22 cellular contexts compared by ENCODE assay signal in genomic region chr1:226943156-226943555, GRCh38. TPM values are rescaled to one million over a fixed set of nuclear protein-coding genes. Genes with fewer than 3 reads are reported as not detected.
DNase-seq lines count a peak whose midpoint lies in the region; ATAC-seq and TF ChIP-seq lines count a peak whose summit lies in the region.
"Had no signal": no experiment of that assay in that cellular context is flagged by ENCODE, and none has a peak within 500 bp of the region (broad histone marks: within the 10 kb centered on the region; RNA-seq: fewer than 3 reads in every experiment).

No MANE protein-coding gene starts in this region.

- no peaks in the 10 kb centered on the region for H3K9me3 Mint-ChIP-seq in CD4-positive, alpha-beta T cell

- no peak overlapping the region for H3K4me3 Mint-ChIP-seq in CD4-positive, alpha-beta T cell
- H3K4me3 Mint-ChIP-seq: activated T-cell treated with anti-CD3 and anti-CD28 coated beads, Interleukin-2, amount 50 U/mL, for 4 hours; nephron progenitor cell had no signal

- peaks cover 56% of the 10 kb centered on the region for H3K4me1 ChIP-seq in psoas muscle

- peaks cover 87% of the 10 kb centered on the region for H3K4me1 Mint-ChIP-seq in CD4-positive, alpha-beta T cell (ENCODE audit: low read depth)

- H3K27ac ChIP-seq in CD4-positive, alpha-beta T cell (ENCODE audit: low read depth, low read length) = no peak overlapping the region
- peak overlapping the region; percentile 97 for H3K27ac ChIP-seq in psoas muscle
- H3K27ac ChIP-seq: SJSA1, thyroid gland had no signal

- H3K27ac Mint-ChIP-seq in CD4-positive, alpha-beta T cell = peak overlapping the region; percentile 55
- H3K27ac Mint-ChIP-seq: nephron progenitor cell had no signal

- H3K27me3 ChIP-seq in CD4-positive, alpha-beta T cell (ENCODE audit: control insufficient read depth, insufficient read depth, low read length) = no peaks in the 10 kb centered on the region
- no peaks in the 10 kb centered on the region for H3K27me3 ChIP-seq in psoas muscle (ENCODE audit: insufficient read depth in 3 of 3, low read length in 2 of 3)
- H3K27me3 ChIP-seq: BE2C, SJSA1, thyroid gland had no signal

- H3K36me3 Mint-ChIP-seq in CD4-positive, alpha-beta T cell (ENCODE audit: low read depth) = peaks cover 27% of the 10 kb centered on the region

- no peaks in the 10 kb centered on the region for H3K9me3 ChIP-seq in CD4-positive, alpha-beta T cell (ENCODE audit: control insufficient read depth, low read length)
- H3K9me3 ChIP-seq in psoas muscle = no peaks in the 10 kb centered on the region
- H3K9me3 ChIP-seq: BE2C, SJSA1, thyroid gland had no signal

- H3K27me3 Mint-ChIP-seq in CD4-positive, alpha-beta T cell = no peaks in the 10 kb centered on the region

- WGBS in psoas muscle, 3 donors = 17 to 33% (median 21%) methylated on average over 5 of the region's 5 CpGs

- no peak for DNase-seq in CD4-positive, alpha-beta T cell
- peak; percentile 17 for DNase-seq in LHCN-M2 (ENCODE audit: low read depth)
- peak; percentile 33 for DNase-seq in fibroblast of mammary gland (ENCODE audit: low read depth)
- no peak for DNase-seq in psoas muscle
- DNase-seq in posterior cingulate gyrus = no peak
- no peak for DNase-seq in HPDE6-E6E7 (ENCODE audit: extremely low spot score)
- DNase-seq in hypothalamus (lab: John Stamatoyannopoulos, UW) = no peak
- DNase-seq: activated CD4-positive, alpha-beta T cell treated with anti-CD3 and anti-CD28 coated beads, Interleukin-2, amount 50 U/mL, for 1 hour; activated T-cell treated with anti-CD3 and anti-CD28 coated beads, Interleukin-2, amount 50 U/mL, for 4 hours; amniotic stem cell; BE2C; DMS79 treated with DMSO at 0.1 percent for 48 hours; HCEC 1CT; mammary epithelial cell; NCI-H187 treated with DMSO at 0.1 percent for 48 hours; NCI-H510A treated with DMSO at 0.1 percent for 48 hours; nephron progenitor cell; stimulated activated CD4-positive, alpha-beta T cell treated with anti-CD3 and anti-CD28 coated beads, Interleukin-4, amount 100 ng/mL, for 1 hour; stimulated activated CD8-positive, alpha-beta memory T cell treated with anti-CD3 and anti-CD28 coated beads, Interleukin-4, amount 100 ng/mL, for 48 hours; thyroid gland had no signal

- H3K36me3 ChIP-seq in psoas muscle (ENCODE audit: insufficient read depth in 1 of 2, low read depth in 1 of 2) = no peaks in the 10 kb centered on the region
- H3K36me3 ChIP-seq: BE2C, SJSA1, thyroid gland had no signal

- intact Hi-C loops in CD4-positive, alpha-beta T cell (cut with DNase I, micrococcal nuclease) = loop anchor here in 1 of 2 experiments (10.0 kb wide), 1 partner anchor 1142 kb away; the partner anchor contains the start of gene ARF1
- intact Hi-C loops in psoas muscle (cut with DNase I) = loop anchor here (2.0 to 5.0 kb wide), 2 partner anchors 30 to 39 kb away; no protein-coding TSS in a partner anchor
- intact Hi-C loops in posterior cingulate gyrus (cut with DNase I) = loop anchor here (5.0 kb wide), 1 partner anchor 44 kb away; no protein-coding TSS in a partner anchor

- no peak for TF ChIP-seq CTCF in CD4-positive, alpha-beta T cell (IDR thresholded peaks at IDR 0.05)
- no peak for TF ChIP-seq CTCF in fibroblast of mammary gland (conservative IDR thresholded peaks at IDR 0.05; ENCODE audit: control insufficient read depth, insufficient read depth, low read depth, low read length)
- no peak for TF ChIP-seq CTCF in psoas muscle (IDR thresholded peaks at IDR 0.05)

- POLR2A ChIA-PET in CD4-positive, alpha-beta T cell (lab: Charles Lee) = no interaction called here

- CTCF ChIA-PET in CD4-positive, alpha-beta T cell (lab: Charles Lee) = interaction anchor here (1.0 kb wide), 1 partner anchor 59 kb away, joined by 3 read pairs; no protein-coding TSS in a partner anchor

- ATAC-seq in CD4-positive, alpha-beta T cell (ENCODE audit: poor library complexity) = no peak
- ATAC-seq in psoas muscle = peak; percentile 9 to 43 (median 28)
- ATAC-seq: activated T-cell treated with anti-CD3 and anti-CD28 coated beads, Interleukin-2, amount 50 U/mL, for 4 hours; sciatic nerve had no signal

- H3K4me3 ChIP-seq in fibroblast of mammary gland (ENCODE audit: control insufficient read depth, low read depth, low read length) (no peak overlapping the region), psoas muscle (peak overlapping the region; percentile 79)
- H3K4me3 ChIP-seq: SJSA1, thyroid gland had no signal

RNA-seq across cellular contexts. Expression of gene COQ8A, which starts 3.1 kb away (rescaled TPM):
- 10 to 100 TPM; 55.0 to 56.0 TPM for total RNA-seq in CD4-positive, alpha-beta T cell
- total RNA-seq in LHCN-M2 (2014; rRNA removed) (6.3 and 8.7 TPM in 2 replicates), psoas muscle (1,000 to 10,000 TPM in 1 of 4 donors, 100 to 1,000 TPM in 3; 574 to 1,432 (median 837) TPM)
- 3.0 TPM for polyA plus RNA-seq in LHCN-M2 (2012)
- 1,000 to 10,000 TPM in 1 of 3 donors, 100 to 1,000 TPM in 2; 134 to 1,231 (median 616) TPM for polyA plus RNA-seq in psoas muscle

Comparison
In these comparisons a context has a peak if more than half of its experiments do, and no peak if none do; other contexts are left out.
1. DNase-seq: peak in LHCN-M2 (single experiment) and fibroblast of mammary gland (single experiment); none in CD4-positive, alpha-beta T cell (0 of 10), psoas muscle (0 of 2), posterior cingulate gyrus (0 of 10), HPDE6-E6E7 (single experiment) and hypothalamus (0 of 51).
2. RNA of gene COQ8A, which starts 3.1 kb away (total RNA-seq): 574 to 1,432 TPM in psoas muscle; 55.0 to 56.0 TPM in CD4-positive, alpha-beta T cell and 6.3 to 8.7 TPM in LHCN-M2; every median in the first group is over 10 times any median in the second.